ENCODE assay signal across 19 cellular contexts in genomic region chr1:219185486-219186117, GRCh38. TPM values are rescaled to one million over a fixed set of nuclear protein-coding genes. Genes with fewer than 3 reads are reported as not detected.
DNase-seq lines count a peak whose midpoint lies in the region; ATAC-seq and TF ChIP-seq lines count a peak whose summit lies in the region.
"Had no signal": no experiment of that assay in that cellular context is flagged by ENCODE, and none has a peak within 500 bp of the region (broad histone marks: within the 10 kb centered on the region; RNA-seq: fewer than 3 reads in every experiment).

No MANE protein-coding gene starts in this region.

- H3K4me1 Mint-ChIP-seq in memory B cell, result peaks cover 45% of the 10 kb centered on the region
- H3K4me1 Mint-ChIP-seq in endothelial cell (ENCODE audit: unreplicated experiment), result no peaks in the 10 kb centered on the region

- H3K36me3 Mint-ChIP-seq in memory B cell (peaks cover 27% of the 10 kb centered on the region), endothelial cell (ENCODE audit: low read depth, unreplicated experiment) (no peaks in the 10 kb centered on the region)

- TF ChIP-seq CTCF in endothelial cell (IDR thresholded peaks at IDR 0.05; ENCODE audit: unreplicated experiment), result no peak

- ATAC-seq in GM21367 (IDR thresholded peaks at IDR 0.05; ENCODE audit: unreplicated experiment) (peak; percentile 17), memory B cell (ENCODE audit: low read depth) (no peak), HG02981 (IDR thresholded peaks at IDR 0.05; ENCODE audit: unreplicated experiment) (no peak)
- ATAC-seq: foreskin keratinocyte had no signal

- H3K27me3 Mint-ChIP-seq in memory B cell (no peaks in the 10 kb centered on the region), endothelial cell (ENCODE audit: unreplicated experiment) (no peaks in the 10 kb centered on the region)
- H3K27me3 Mint-ChIP-seq: CD4-positive, CD25-positive, alpha-beta regulatory T cell; type B pancreatic cell had no signal

- DNase-seq in Daoy (ENCODE audit: low read depth), result peak; percentile 10
- peak; percentile 9 for DNase-seq in LHCN-M2 (ENCODE audit: low read depth)
- no peak for DNase-seq in memory B cell (ENCODE audit: low spot score in 2 of 2)
- no peak for DNase-seq in endothelial cell (ENCODE audit: low spot score)
- no peak for DNase-seq in mucosa of gallbladder (ENCODE audit: low spot score)
- no peak for DNase-seq in HT-29 (ENCODE audit: low spot score)
- DNase-seq: activated CD4-positive, alpha-beta T cell treated with anti-CD3 and anti-CD28 coated beads for 48 hours; activated naive CD4-positive, alpha-beta T cell treated with anti-CD3 and anti-CD28 coated beads for 36 hours; activated T-cell treated with anti-CD3 and anti-CD28 coated beads for 4 hours; CD4-positive, CD25-positive, alpha-beta regulatory T cell; DMS53; foreskin keratinocyte; midbrain; NCI-H2081 treated with DMSO at 0.1 percent for 48 hours; NCI-H524; SW 1271 had no signal

- H3K4me3 Mint-ChIP-seq in memory B cell, result peak overlapping the region; percentile 64
- no peak overlapping the region for H3K4me3 Mint-ChIP-seq in endothelial cell (ENCODE audit: unreplicated experiment)
- H3K4me3 Mint-ChIP-seq: activated naive CD4-positive, alpha-beta T cell treated with anti-CD3 and anti-CD28 coated beads for 36 hours; CD4-positive, CD25-positive, alpha-beta regulatory T cell; type B pancreatic cell had no signal

- no peaks in the 10 kb centered on the region for H3K9me3 Mint-ChIP-seq in memory B cell
- no peaks in the 10 kb centered on the region for H3K9me3 Mint-ChIP-seq in endothelial cell (ENCODE audit: unreplicated experiment)
- H3K9me3 Mint-ChIP-seq: activated naive CD4-positive, alpha-beta T cell treated with anti-CD3 and anti-CD28 coated beads for 36 hours; CD4-positive, CD25-positive, alpha-beta regulatory T cell had no signal

- H3K27ac Mint-ChIP-seq in memory B cell (peak overlapping the region; percentile 86), endothelial cell (ENCODE audit: unreplicated experiment) (no peak overlapping the region)
- H3K27ac Mint-ChIP-seq: activated naive CD4-positive, alpha-beta T cell treated with anti-CD3 and anti-CD28 coated beads for 36 hours; CD4-positive, CD25-positive, alpha-beta regulatory T cell; type B pancreatic cell had no signal

RNA-seq across cellular contexts. Expression of gene LYPLAL1, which starts 11.9 kb away (rescaled TPM):
- total RNA-seq in Daoy (2014; rRNA removed; shearing (Covaris generic)), result 16.2 and 36.1 TPM in 2 replicates
- total RNA-seq in LHCN-M2 (2014; rRNA removed), result 11.2 and 12.6 TPM in 2 replicates
- polyA plus RNA-seq in LHCN-M2 (2012), result 15.3 TPM
- 20.7 TPM for total RNA-seq in endothelial cell (ENCODE audit: unreplicated experiment)
- 36.5 TPM for total RNA-seq in mucosa of gallbladder
- total RNA-seq in HT-29 (2014; rRNA removed; shearing (Covaris generic)), result 4.4 and 5.9 TPM in 2 replicates

Comparison
In these comparisons a context has a peak if more than half of its experiments do, and no peak if none do; other contexts are left out.
1. DNase-seq: peak in Daoy (single experiment) and LHCN-M2 (single experiment); none in memory B cell (0 of 2), endothelial cell (single experiment), mucosa of gallbladder (single experiment) and HT-29 (single experiment).